In the genomic region with DNA sequence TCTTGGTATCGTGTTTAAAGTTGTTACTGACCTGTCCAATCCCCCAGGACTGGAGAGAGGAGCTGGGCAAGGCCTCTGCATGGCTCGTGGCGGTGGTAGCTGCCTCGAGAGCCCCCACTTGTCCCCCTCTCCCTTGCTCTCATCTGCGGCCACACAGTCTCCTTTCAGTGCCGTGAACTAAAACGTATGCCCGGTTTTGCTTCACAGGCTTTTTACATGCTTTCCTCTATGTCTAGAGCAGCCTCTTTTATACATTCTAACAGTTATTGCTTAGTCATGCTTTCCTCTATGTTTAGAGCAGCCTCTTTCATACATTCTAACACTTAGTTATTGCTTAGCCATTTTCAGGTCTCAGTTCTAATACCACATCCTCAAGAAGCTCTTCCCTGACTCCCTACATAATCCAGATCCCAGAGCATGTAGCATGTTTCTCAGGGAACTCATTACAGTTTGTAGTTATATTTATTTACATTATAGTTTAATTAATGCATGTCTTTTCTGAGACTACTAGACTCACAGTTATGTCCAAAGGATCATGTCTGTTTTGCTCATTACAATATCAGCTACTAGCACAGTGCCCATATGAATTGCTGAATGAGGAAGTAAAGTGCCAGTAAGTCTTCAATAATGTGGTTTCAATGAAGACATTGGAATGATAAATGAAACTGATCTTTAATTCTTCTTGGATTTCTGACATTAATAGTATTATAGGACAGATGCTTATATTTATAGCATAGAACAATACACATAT, we compare ENCODE assay signal across 11 cellular contexts.
DNase-seq lines count a peak whose midpoint lies in the region; ATAC-seq and TF ChIP-seq lines count a peak whose summit lies in the region.
"Had no signal": no experiment of that assay in that cellular context is flagged by ENCODE, and none has a peak within 500 bp of the region (broad histone marks: within the 10 kb centered on the region; RNA-seq: fewer than 3 reads in every experiment).

No MANE protein-coding gene starts in this region.

- no peaks in the 10 kb centered on the region for H3K36me3 ChIP-seq in ascending aorta
- H3K36me3 ChIP-seq: heart left ventricle had no signal

- H3K27ac ChIP-seq in ascending aorta: peak overlapping the region; percentile 3 to 60

- H3K9me3 ChIP-seq in ascending aorta: no peaks in the 10 kb centered on the region
- H3K9me3 ChIP-seq: heart left ventricle had no signal

- peaks cover 0 to 3% of the 10 kb centered on the region in 2 donors for H3K4me1 ChIP-seq in ascending aorta

- DNase-seq in ascending aorta (ENCODE audit: low spot score in 2 of 2) (no peak), retina (peak; percentile 10), hypothalamus (lab: John Stamatoyannopoulos, UW) (no peak)
- DNase-seq in activated CD4-positive, alpha-beta T cell treated with anti-CD3 and anti-CD28 coated beads for 1 hour: no peak
- DNase-seq: activated CD4-positive, alpha-beta T cell treated with anti-CD3 and anti-CD28 coated beads for 4 hours; H7; heart left ventricle; naive thymus-derived CD4-positive, alpha-beta T cell had no signal

- H3K4me3 ChIP-seq in ascending aorta: peak overlapping the region in 1 of 2 donors; percentile 28
- H3K4me3 ChIP-seq: heart left ventricle had no signal

- intact Hi-C loops in ascending aorta (cut with DNase I): no loop called here

- no peak for TF ChIP-seq CTCF in ascending aorta (IDR thresholded peaks at IDR 0.05)

- H3K27me3 ChIP-seq in ascending aorta: no peaks in the 10 kb centered on the region
- H3K27me3 ChIP-seq: heart left ventricle had no signal

- ATAC-seq in GM18907 (IDR thresholded peaks at IDR 0.05; ENCODE audit: unreplicated experiment) (peak; percentile 65), HG03066 (IDR thresholded peaks at IDR 0.05; ENCODE audit: low read depth, unreplicated experiment) (peak; percentile 69), HG02759 (IDR thresholded peaks at IDR 0.05; ENCODE audit: unreplicated experiment) (no peak)
- ATAC-seq: heart left ventricle; naive thymus-derived CD4-positive, alpha-beta T cell had no signal
